16 cellular contexts compared by ENCODE assay signal in the genomic region with DNA sequence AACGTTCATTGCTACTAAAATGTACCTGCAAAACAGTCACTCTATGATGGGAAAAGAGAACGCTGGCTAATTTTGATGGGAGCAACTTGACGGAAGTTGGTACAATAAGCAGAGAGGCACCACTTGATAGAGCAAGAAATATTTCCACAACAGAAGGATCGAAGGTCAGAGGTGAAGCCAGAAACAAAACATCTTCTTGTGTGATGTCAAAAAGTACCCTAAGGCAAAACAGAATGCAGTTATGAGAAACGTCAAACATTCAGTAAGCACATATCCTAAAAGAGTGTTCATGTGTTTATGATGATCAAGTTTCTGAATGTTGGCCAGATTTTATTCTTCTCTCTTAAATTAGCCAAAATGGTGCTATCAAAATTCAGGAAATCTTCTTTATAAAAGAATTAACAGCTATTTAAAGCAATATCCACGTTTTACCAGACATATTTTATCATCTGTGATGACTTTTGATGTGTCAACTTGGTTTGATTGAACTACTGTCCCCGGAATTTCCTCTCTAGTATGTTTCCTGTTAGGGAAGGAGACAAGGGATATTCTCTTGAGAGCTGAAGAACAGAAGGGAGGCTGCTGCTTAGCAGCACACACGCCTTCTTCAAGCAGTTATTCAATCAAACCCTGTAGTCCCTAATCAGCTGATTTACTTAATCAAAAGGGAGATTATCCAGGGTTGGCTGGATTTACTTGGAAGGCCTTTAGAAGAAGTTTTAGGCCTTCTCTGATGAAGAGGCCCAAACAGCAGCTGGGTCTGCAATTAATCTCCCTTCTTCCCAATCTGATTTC. TPM values are rescaled to one million over a fixed set of nuclear protein-coding genes. Genes with fewer than 3 reads are reported as not detected.
DNase-seq lines count a peak whose midpoint lies in the region; ATAC-seq, FAIRE-seq and TF ChIP-seq lines count a peak whose summit lies in the region.
"Had no signal": no experiment of that assay in that cellular context is flagged by ENCODE, and none has a peak within 500 bp of the region (broad histone marks: within the 10 kb centered on the region; RNA-seq: fewer than 3 reads in every experiment).

No MANE protein-coding gene starts in this region.

- peak overlapping the region; percentile 49 for H3K27ac Mint-ChIP-seq in progenitor cell of endocrine pancreas
- H3K27ac Mint-ChIP-seq: CD4-positive, alpha-beta memory T cell had no signal

- H3K36me3 ChIP-seq in SJCRH30: peaks cover 4% of the 10 kb centered on the region; the same call in 1 of the 2 replicates
- H3K36me3 ChIP-seq: MG63 had no signal

- peaks cover 10% of the 10 kb centered on the region for H3K4me1 Mint-ChIP-seq in progenitor cell of endocrine pancreas (ENCODE audit: low read depth)

- H3K27me3 ChIP-seq in SJCRH30: no peaks in the 10 kb centered on the region
- H3K27me3 ChIP-seq: MG63 had no signal

- H3K27me3 Mint-ChIP-seq in progenitor cell of endocrine pancreas: no peaks in the 10 kb centered on the region
- H3K27me3 Mint-ChIP-seq: CD4-positive, alpha-beta memory T cell had no signal

- no peak overlapping the region for H3K27ac ChIP-seq in SJCRH30
- H3K27ac ChIP-seq: KMS-11 had no signal

- peaks cover 3% of the 10 kb centered on the region for H3K9me3 Mint-ChIP-seq in progenitor cell of endocrine pancreas (ENCODE audit: low read depth)

- no peak overlapping the region for H3K4me3 ChIP-seq in SJCRH30
- H3K4me3 ChIP-seq: MG63 had no signal

- ATAC-seq in GM21423 (IDR thresholded peaks at IDR 0.05; ENCODE audit: unreplicated experiment): no peak

- peak; percentile 31 for DNase-seq in D721Med (ENCODE audit: insufficient read length, low spot score)
- peak; percentile 64 for DNase-seq in SK-MEL-5 (ENCODE audit: low read depth, low spot score)
- DNase-seq in foreskin melanocyte: peak; percentile 66
- DNase-seq in progenitor cell of endocrine pancreas (ENCODE audit: low spot score, unreplicated experiment): no peak
- no peak for DNase-seq in NCI-H146 (lab: John Stamatoyannopoulos, UW)
- DNase-seq in SJCRH30: no peak
- DNase-seq: ACHN; CD4-positive, alpha-beta memory T cell; MG63; NCI-H1105 treated with DMSO at 0.1 percent for 48 hours; NCI-H1930; NCI-H2171; NK-92 treated with Interleukin-12 subunit alpha and Interleukin-12 subunit beta, amount 100 ng/mL, for 24 hours; OCI-M1 had no signal

- in situ Hi-C loops in SK-MEL-5 (cut with HindIII; ENCODE audit: low pct_unique_long_range_greater_than_20kb, low sequenced_read_pairs): no loop called here

- H3K9me3 ChIP-seq in SJCRH30 (replicated peaks): peaks cover 3% of the 10 kb centered on the region
- H3K9me3 ChIP-seq: MG63 had no signal

- H3K4me3 Mint-ChIP-seq in progenitor cell of endocrine pancreas (ENCODE audit: low read depth): no peak overlapping the region
- H3K4me3 Mint-ChIP-seq: CD4-positive, alpha-beta memory T cell had no signal

- H3K4me1 ChIP-seq in SJCRH30: peaks cover 9% of the 10 kb centered on the region

- peaks cover 25% of the 10 kb centered on the region for H3K36me3 Mint-ChIP-seq in progenitor cell of endocrine pancreas (ENCODE audit: insufficient read depth)

- TF ChIP-seq CTCF in D721Med (IDR thresholded peaks at IDR 0.05; ENCODE audit: insufficient read depth, missing control alignments) (no peak), progenitor cell of endocrine pancreas (IDR thresholded peaks at IDR 0.05; ENCODE audit: unreplicated experiment) (no peak)

- FAIRE-seq in D721Med (lab: Jason Lieb, UNC): peak; percentile 95

RNA-seq across cellular contexts. Expression of a gene that starts 15.7 kb away (rescaled TPM):
- total RNA-seq in SK-MEL-5 (2014; rRNA removed; shearing (Covaris generic)): 11.1 and 15.7 TPM in 2 replicates
- 5.3 and 7.2 TPM in 2 replicates for polyA plus RNA-seq in SK-MEL-5 (2015; cell fraction: cytosol; rRNA removed)
- polyA plus RNA-seq in SK-MEL-5 (2015; cell fraction: nucleus; rRNA removed): 29.3 and 34.2 TPM in 2 replicates
- total RNA-seq in progenitor cell of endocrine pancreas: 22.0 and 25.2 TPM in 2 replicates
- total RNA-seq in SJCRH30 (2014; rRNA removed; shearing (Covaris generic)): 13.2 and 21.0 TPM in 2 replicates

Comparison
In these comparisons a context has a peak if more than half of its experiments do, and no peak if none do; other contexts are left out.
1. DNase-seq: peak in D721Med (single experiment), SK-MEL-5 (single experiment) and foreskin melanocyte (single experiment); none in progenitor cell of endocrine pancreas (single experiment), NCI-H146 (single experiment) and SJCRH30 (0 of 2).